In genomic region chr15:92806171-92806570, GRCh38 we compare ENCODE assay signal across 8 cellular contexts.
DNase-seq lines count a peak whose midpoint lies in the region; ATAC-seq, FAIRE-seq and TF ChIP-seq lines count a peak whose summit lies in the region.
"Not testable (repeated sequence)": the region's sequence is repeated elsewhere in the genome, so short reads cannot be mapped to it uniquely, and the experiment has no call there.

No MANE protein-coding gene starts in this region.

- ATAC-seq in A549; IMR-90 (ENCODE audit: low read depth); lower lobe of right lung: not testable (repeated sequence)

- 96% methylated on average over 11 of the region's 11 CpGs for WGBS in A549 (ENCODE audit: missing lambda C conversion rate)
- WGBS in IMR-90 (ENCODE audit: extremely low coverage in 2 of 2, insufficient read length in 1 of 2), 2 experiments = 98% methylated on average over 7 of the region's 11 CpGs; no CpG with 5 or more reads in 1 of the 2 experiments
- WGBS in stomach, 5 donors = 94 to 97% (median 95%) methylated on average over 11 of the region's 11 CpGs

- H2AK9ac ChIP-seq in IMR-90 (replicated peaks; ENCODE audit: low read depth, low read length, poor library complexity) = not testable (repeated sequence)

- peak overlapping the region; percentile 19 for H3K4me3 Mint-ChIP-seq in activated CD4-positive, alpha-beta T cell treated with anti-CD3 and anti-CD28 coated beads, Interleukin-2, amount 10 ng/mL, durations not matched to agents 7 days and 5 days
- peak overlapping the region; percentile 2 for H3K4me3 Mint-ChIP-seq in activated naive CD4-positive, alpha-beta T cell treated with anti-CD3 and anti-CD28 coated beads for 36 hours
- not testable (repeated sequence) for H3K4me3 Mint-ChIP-seq in osteocyte (ENCODE audit: unreplicated experiment)

- TF ChIP-seq POLR2A in A549 (IDR thresholded peaks at IDR 0.05; ENCODE audit: low read length); IMR-90 (IDR thresholded peaks at IDR 0.05; ENCODE audit: low read depth, low read length); breast epithelium (IDR thresholded peaks at IDR 0.05); stomach (IDR thresholded peaks at IDR 0.05): not testable (repeated sequence)

- CTCF ChIA-PET in A549 (lab: Yijun Ruan, JAX) = interaction anchor here (1.1 to 10.8 kb wide), 5 partner anchors 9 to 112 kb away, joined by 3 to 168 read pairs (median 6); no protein-coding TSS in a partner anchor
- CTCF ChIA-PET in IMR-90 (lab: Yijun Ruan, JAX) = interaction anchor here (0.7 to 1.6 kb wide), 2 partner anchors 9 to 113 kb away, joined by 5 to 6 read pairs; no protein-coding TSS in a partner anchor
- CTCF ChIA-PET in activated CD4-positive, alpha-beta T cell treated with anti-CD3 and anti-CD28 coated beads, Interleukin-2, amount 10 ng/mL, durations not matched to agents 7 days and 5 days (lab: Charles Lee) = interaction anchor here (0.7 to 11.9 kb wide), 6 partner anchors 9 to 946 kb away, joined by 3 to 246 read pairs (median 4); no protein-coding TSS in a partner anchor
- CTCF ChIA-PET in activated naive CD4-positive, alpha-beta T cell treated with anti-CD3 and anti-CD28 coated beads for 36 hours (lab: Charles Lee) = interaction anchor here (0.6 to 2.0 kb wide), 7 partner anchors 9 to 136 kb away, joined by 3 to 12 read pairs (median 3); partner anchors contain the start of gene CHD2

- peaks cover 9 to 32% of the 10 kb centered on the region in 2 experiments; a peak in 3 of 4 replicates for H3K79me1 ChIP-seq in IMR-90 (ENCODE audit: low read depth in 1 of 2, low read length in 2 of 2)

- peak overlapping the region; percentile 38; the same call in 1 of the 2 replicates for H2BK20ac ChIP-seq in IMR-90 (ENCODE audit: low read depth, low read length)

- not testable (repeated sequence) for H2BK15ac ChIP-seq in IMR-90 (ENCODE audit: low read depth, low read length)

- H3K4me2 ChIP-seq in A549; IMR-90 (ENCODE audit: low read depth, low read length): not testable (repeated sequence)

- not testable (repeated sequence) for H3K14ac ChIP-seq in IMR-90 (replicated peaks; ENCODE audit: low read depth, low read length)

- dilution Hi-C loops in IMR-90 (cut with HindIII; ENCODE audit: low sequenced_read_pairs, unreplicated experiment) = loop anchor here (25.0 kb wide), 1 partner anchor 131 kb away; no protein-coding TSS in a partner anchor

- not testable (repeated sequence) for H3K23ac ChIP-seq in IMR-90 (ENCODE audit: low read depth, low read length)

- H3K9me1 ChIP-seq in IMR-90 (ENCODE audit: insufficient read depth, low read length) = not testable (repeated sequence)

- DNase-seq in A549 (ENCODE audit: low read depth in 1 of 2, low spot score in 1 of 2); IMR-90; activated CD4-positive, alpha-beta T cell treated with anti-CD3 and anti-CD28 coated beads, Interleukin-2, amount 10 ng/mL, durations not matched to agents 7 days and 5 days; activated naive CD4-positive, alpha-beta T cell treated with anti-CD3 and anti-CD28 coated beads for 36 hours; breast epithelium (ENCODE audit: low spot score in 2 of 2); lower lobe of right lung; osteocyte (ENCODE audit: extremely low spot score, unreplicated experiment); stomach: not testable (repeated sequence)

- H3K27ac Mint-ChIP-seq in activated CD4-positive, alpha-beta T cell treated with anti-CD3 and anti-CD28 coated beads, Interleukin-2, amount 10 ng/mL, durations not matched to agents 7 days and 5 days; activated naive CD4-positive, alpha-beta T cell treated with anti-CD3 and anti-CD28 coated beads for 36 hours: not testable (repeated sequence)
- peak overlapping the region; percentile 45 for H3K27ac Mint-ChIP-seq in osteocyte (ENCODE audit: unreplicated experiment)

- H3K27me3 Mint-ChIP-seq in activated CD4-positive, alpha-beta T cell treated with anti-CD3 and anti-CD28 coated beads, Interleukin-2, amount 10 ng/mL, durations not matched to agents 7 days and 5 days; activated naive CD4-positive, alpha-beta T cell treated with anti-CD3 and anti-CD28 coated beads for 36 hours (ENCODE audit: low read depth); osteocyte (ENCODE audit: unreplicated experiment): not testable (repeated sequence)

- not testable (repeated sequence) for H3K27me3 ChIP-seq in IMR-90 (ENCODE audit: control insufficient read depth, insufficient read depth, low read length); breast epithelium; lower lobe of right lung (ENCODE audit: low read depth); stomach

- H3K27ac ChIP-seq in A549 (peak overlapping the region; percentile 95 to 97), breast epithelium (peak overlapping the region; percentile 53 to 94), lower lobe of right lung (peak overlapping the region; percentile 97), stomach (peak overlapping the region in 4 of 5 donors; percentile 18 to 96 (median 52))
- not testable (repeated sequence) for H3K27ac ChIP-seq in IMR-90 (ENCODE audit: insufficient read depth, low read length)

- H3K36me3 ChIP-seq in IMR-90 (ENCODE audit: control insufficient read depth, insufficient read depth, low read length); breast epithelium; lower lobe of right lung; stomach: not testable (repeated sequence)

- in situ Hi-C loops in IMR-90 (cut with MboI; ENCODE audit: low sequenced_read_pairs) = loop anchor here (25.0 kb wide), 1 partner anchor 1819 kb away; the partner anchor contains the start of gene PRC1

- H2BK120ac ChIP-seq in IMR-90 (ENCODE audit: low read depth, low read length) = peak overlapping the region; percentile 35; the same call in 1 of the 2 replicates

- not testable (repeated sequence) for H3K18ac ChIP-seq in IMR-90 (ENCODE audit: low read depth, low read length)

- TF ChIP-seq RAD21 in A549 (conservative IDR thresholded peaks at IDR 0.05 in 1 of 2, IDR thresholded peaks at IDR 0.05 in 1 of 2); IMR-90 (IDR thresholded peaks at IDR 0.05; ENCODE audit: low read length): not testable (repeated sequence)

- H4K91ac ChIP-seq in IMR-90 (ENCODE audit: insufficient read depth, low read depth, low read length) = peak overlapping the region; percentile 6; the same call in 1 of the 2 replicates

- POLR2A ChIA-PET in A549 (lab: Yijun Ruan, JAX) = interaction anchor here (0.6 to 1.6 kb wide), 3 partner anchors 14 to 801 kb away, joined by 3 to 8 read pairs (median 4); no protein-coding TSS in a partner anchor
- POLR2A ChIA-PET in IMR-90 (lab: Charles Lee; ENCODE audit: unreplicated experiment); activated CD4-positive, alpha-beta T cell treated with anti-CD3 and anti-CD28 coated beads, Interleukin-2, amount 10 ng/mL, durations not matched to agents 7 days and 5 days (lab: Charles Lee): not testable (repeated sequence)

- not testable (repeated sequence) for H4K5ac ChIP-seq in IMR-90 (ENCODE audit: low read depth, low read length)

- H4K8ac ChIP-seq in IMR-90 (ENCODE audit: low read depth in 2 of 2, low read length in 2 of 2) = 0 out of 4 replicates have a peak overlapping the region, but pooled peaks of 1 of the 2 experiments have one; percentile 43

- peaks cover 16% of the 10 kb centered on the region for H3K36me3 Mint-ChIP-seq in activated CD4-positive, alpha-beta T cell treated with anti-CD3 and anti-CD28 coated beads, Interleukin-2, amount 10 ng/mL, durations not matched to agents 7 days and 5 days (ENCODE audit: low read depth)
- not testable (repeated sequence) for H3K36me3 Mint-ChIP-seq in activated naive CD4-positive, alpha-beta T cell treated with anti-CD3 and anti-CD28 coated beads for 36 hours (ENCODE audit: low read depth); osteocyte (ENCODE audit: unreplicated experiment)

- H2AFZ ChIP-seq in IMR-90 (replicated peaks; ENCODE audit: low read length, poor library complexity) = not testable (repeated sequence)

- H2AK5ac ChIP-seq in IMR-90 (ENCODE audit: low read depth, low read length) = 0 out of 2 replicates have a peak overlapping the region, but pooled peaks have one; percentile 7

- peak overlapping the region; percentile 52 for H3K4ac ChIP-seq in IMR-90 (ENCODE audit: low read depth, low read length)

- H3K4me1 ChIP-seq in A549 (peaks cover 51% of the 10 kb centered on the region), IMR-90 (ENCODE audit: control insufficient read depth, insufficient read depth, low read length) (peaks cover 18% of the 10 kb centered on the region), breast epithelium (peaks cover 6 to 13% of the 10 kb centered on the region in 2 donors), lower lobe of right lung (peaks cover 85% of the 10 kb centered on the region), stomach (peaks cover 28 to 74% (median 50%) of the 10 kb centered on the region in 4 donors)

- not testable (repeated sequence) for TF ChIP-seq EP300 in A549 (IDR thresholded peaks at IDR 0.05); stomach (IDR thresholded peaks at IDR 0.05)

- not testable (repeated sequence) for H3K9ac ChIP-seq in IMR-90 (ENCODE audit: low read depth, low read length)

- H4K20me1 ChIP-seq in IMR-90 (ENCODE audit: insufficient read depth, low read length) = not testable (repeated sequence)

- intact Hi-C loops in IMR-90 (cut with micrococcal nuclease) = loop anchor here (10.0 kb wide), 1 partner anchor 189 kb away; no protein-coding TSS in a partner anchor
- intact Hi-C loops in activated naive CD4-positive, alpha-beta T cell treated with anti-CD3 and anti-CD28 coated beads for 36 hours (cut with micrococcal nuclease) = not testable (repeated sequence)
- intact Hi-C loops in breast epithelium (cut with DNase I; ENCODE audit: low total_unique reads) = loop anchor here (10.0 kb wide), 1 partner anchor 109 kb away; no protein-coding TSS in a partner anchor
- intact Hi-C loops in lower lobe of right lung (cut with DNase I) = loop anchor here (10.0 kb wide), 1 partner anchor 109 kb away; no protein-coding TSS in a partner anchor
- intact Hi-C loops in stomach (cut with DNase I; ENCODE audit: low total_unique reads) = loop anchor here (10.0 kb wide), 1 partner anchor 119 kb away; no protein-coding TSS in a partner anchor

- H3K9me3 Mint-ChIP-seq in activated CD4-positive, alpha-beta T cell treated with anti-CD3 and anti-CD28 coated beads, Interleukin-2, amount 10 ng/mL, durations not matched to agents 7 days and 5 days; activated naive CD4-positive, alpha-beta T cell treated with anti-CD3 and anti-CD28 coated beads for 36 hours; osteocyte (ENCODE audit: unreplicated experiment): not testable (repeated sequence)

- FAIRE-seq in A549 (lab: Jason Lieb, UNC) = not testable (repeated sequence)

- not testable (repeated sequence) for TF ChIP-seq CTCF in A549 (IDR thresholded peaks at IDR 0.05); IMR-90 (conservative IDR thresholded peaks at IDR 0.05; ENCODE audit: low read depth, low read length); breast epithelium (IDR thresholded peaks at IDR 0.05); lower lobe of right lung (IDR thresholded peaks at IDR 0.05); osteocyte (IDR thresholded peaks at IDR 0.05); stomach (IDR thresholded peaks at IDR 0.05)

- not testable (repeated sequence) for H3K56ac ChIP-seq in IMR-90 (ENCODE audit: extremely low read depth, insufficient read depth, low read length)

- H3K4me1 Mint-ChIP-seq in activated CD4-positive, alpha-beta T cell treated with anti-CD3 and anti-CD28 coated beads, Interleukin-2, amount 10 ng/mL, durations not matched to agents 7 days and 5 days = peaks cover 49% of the 10 kb centered on the region
- H3K4me1 Mint-ChIP-seq in activated naive CD4-positive, alpha-beta T cell treated with anti-CD3 and anti-CD28 coated beads for 36 hours (ENCODE audit: low read depth) = peaks cover 39% of the 10 kb centered on the region
- peaks cover 57% of the 10 kb centered on the region for H3K4me1 Mint-ChIP-seq in osteocyte (ENCODE audit: unreplicated experiment)

- H3K9me3 ChIP-seq in A549; IMR-90 (ENCODE audit: control insufficient read depth, insufficient read depth, low read length); breast epithelium; lower lobe of right lung; stomach: not testable (repeated sequence)

- not testable (repeated sequence) for H3K4me3 ChIP-seq in A549; IMR-90 (ENCODE audit: insufficient read depth, low read depth, low read length); breast epithelium; lower lobe of right lung; stomach

- H2BK5ac ChIP-seq in IMR-90 (ENCODE audit: low read depth, low read length, poor library complexity, severe bottlenecking) = not testable (repeated sequence)

- not testable (repeated sequence) for BruUV-seq in IMR-90 (replicated peaks; lab: Mats Ljungman, UMichigan)
